ENCODE assay signal across 21 cellular contexts in genomic region chr2:3647831-3648651, GRCh38. TPM values are rescaled to one million over a fixed set of nuclear protein-coding genes. Genes with fewer than 3 reads are reported as not detected.
DNase-seq lines count a peak whose midpoint lies in the region; ATAC-seq and TF ChIP-seq lines count a peak whose summit lies in the region.
"Had no signal": no experiment of that assay in that cellular context is flagged by ENCODE, and none has a peak within 500 bp of the region (broad histone marks: within the 10 kb centered on the region; RNA-seq: fewer than 3 reads in every experiment).

No MANE protein-coding gene starts in this region.

- H3K36me3 Mint-ChIP-seq in chondrocyte (ENCODE audit: low read depth), result no peaks in the 10 kb centered on the region

- no peaks in the 10 kb centered on the region for H3K27me3 ChIP-seq in heart left ventricle
- peaks cover 0 to 28% (median 0%) of the 10 kb centered on the region in 7 donors for H3K27me3 ChIP-seq in spleen (replicated peaks in 1 of 7)
- H3K27me3 ChIP-seq in SK-N-SH (ENCODE audit: insufficient read depth), result no peaks in the 10 kb centered on the region
- H3K27me3 ChIP-seq: SJCRH30 had no signal

- TF ChIP-seq CTCF in heart left ventricle (IDR thresholded peaks at IDR 0.05) (no peak), RWPE1 (conservative IDR thresholded peaks at IDR 0.05; ENCODE audit: low read depth) (no peak), chondrocyte (IDR thresholded peaks at IDR 0.05) (no peak), spleen (IDR thresholded peaks at IDR 0.05 in 8 of 11, conservative IDR thresholded peaks at IDR 0.05 in 3 of 11) (no peak), SK-N-SH (IDR thresholded peaks at IDR 0.05) (no peak)

- no peaks in the 10 kb centered on the region for H3K9me2 ChIP-seq in SK-N-SH

- H3K79me2 ChIP-seq in SK-N-SH (ENCODE audit: insufficient read depth), result no peaks in the 10 kb centered on the region

- CTCF ChIA-PET in RWPE1 (lab: Yijun Ruan, JAX) (no interaction called here), SK-N-SH (lab: Yijun Ruan, JAX) (no interaction called here)

- no peak for ATAC-seq in heart left ventricle
- no peak for ATAC-seq in Right ventricle myocardium superior (ENCODE audit: poor library complexity)

- no peak for TF ChIP-seq RAD21 in SK-N-SH (IDR thresholded peaks at IDR 0.05; ENCODE audit: low read length)

- H3K4me3 ChIP-seq in heart left ventricle (no peak overlapping the region), spleen (no peak overlapping the region), SK-N-SH (ENCODE audit: low read depth in 2 of 2, low read length in 1 of 2) (no peak overlapping the region)
- H3K4me3 ChIP-seq: SJCRH30 had no signal

- no peak overlapping the region for H3K4me3 Mint-ChIP-seq in chondrocyte (ENCODE audit: unreplicated experiment)
- H3K4me3 Mint-ChIP-seq: CD4-positive, alpha-beta memory T cell had no signal

- intact Hi-C loops in heart left ventricle (cut with DNase I) (loop anchor here in 4 of 10 donors (5.0 to 10.0 kb wide), 2 partner anchors 51 to 223 kb away; partner anchors contain the start of gene COLEC11 (in 3 of the 4)), Right ventricle myocardium superior (cut with DNase I) (no loop called here), spleen (cut with DNase I; ENCODE audit: low total_unique reads) (no loop called here)

- H3K9me3 ChIP-seq in heart left ventricle, result no peaks in the 10 kb centered on the region
- H3K9me3 ChIP-seq in spleen, result no peaks in the 10 kb centered on the region
- no peaks in the 10 kb centered on the region for H3K9me3 ChIP-seq in SK-N-SH
- H3K9me3 ChIP-seq: SJCRH30 had no signal

- H3K27ac ChIP-seq in heart left ventricle, result no peak overlapping the region
- H3K27ac ChIP-seq in RWPE1, result peak overlapping the region; percentile 15; the same call in 1 of the 2 replicates
- no peak overlapping the region for H3K27ac ChIP-seq in spleen
- no peak overlapping the region; a peak in 1 of 4 replicates for H3K27ac ChIP-seq in SK-N-SH (ENCODE audit: low read depth in 2 of 2, low read length in 1 of 2)
- H3K27ac ChIP-seq: SJCRH30 had no signal

- H3F3A ChIP-seq in SK-N-SH (replicated peaks; ENCODE audit: insufficient read depth), result no peaks in the 10 kb centered on the region

- 88 to 96% (median 91%) methylated on average over 13 to 14 of the region's 14 CpGs for WGBS in heart left ventricle, 4 donors
- 86 to 95% (median 88%) methylated on average over 10 to 14 of the region's 14 CpGs for WGBS in spleen, 5 donors
- 73% methylated on average over 11 of the region's 14 CpGs for WGBS in SK-N-SH (ENCODE audit: low lambda C conversion rate)

- peaks cover 11% of the 10 kb centered on the region for H3K27me3 Mint-ChIP-seq in chondrocyte (ENCODE audit: low read depth)

- DNase-seq in heart left ventricle (peak in 3 of 5 donors; percentile 1 to 51 (median 20)), Right ventricle myocardium superior (no peak), RWPE1 (ENCODE audit: low spot score) (no peak), chondrocyte (ENCODE audit: low spot score) (peak; percentile 36), spleen (peak; percentile 70), retina (no peak), SK-N-SH (no peak)
- DNase-seq: C1 segment of cervical spinal cord; CD4-positive, alpha-beta memory T cell; COR-L47; DMS79 treated with DMSO at 0.1 percent for 48 hours; Karpas-422; NCI-H1092; NCI-H1417 treated with DMSO at 0.1 percent for 48 hours; NCI-H1694 treated with DMSO at 0.1 percent for 48 hours; NCI-H2081; NCI-H2171 treated with DMSO at 0.1 percent for 48 hours; NCI-H345; NCI-H510A treated with DMSO at 0.1 percent for 48 hours; SJCRH30 had no signal

- no peak overlapping the region for H3K9ac ChIP-seq in SK-N-SH

- no peaks in the 10 kb centered on the region for H4K20me1 ChIP-seq in SK-N-SH (ENCODE audit: insufficient read depth)

- peaks cover 0 to 18% (median 10%) of the 10 kb centered on the region in 12 donors for H3K4me1 ChIP-seq in heart left ventricle
- H3K4me1 ChIP-seq in spleen, result peaks cover 11 to 22% (median 17%) of the 10 kb centered on the region in 6 donors
- H3K4me1 ChIP-seq in SK-N-SH (ENCODE audit: control insufficient read depth in 1 of 2, insufficient read depth in 2 of 2, low read depth in 1 of 2, low read length in 1 of 2), result peaks cover 0 to 20% of the 10 kb centered on the region in 2 experiments; a peak in 2 of 4 replicates

- H3K36me3 ChIP-seq in heart left ventricle (no peaks in the 10 kb centered on the region), spleen (no peaks in the 10 kb centered on the region), SK-N-SH (replicated peaks in 1 of 2; ENCODE audit: control insufficient read depth in 1 of 2, insufficient read depth in 2 of 2, low read length in 1 of 2) (peaks cover 0 to 2% of the 10 kb centered on the region in 2 experiments)
- H3K36me3 ChIP-seq: SJCRH30 had no signal

- TF ChIP-seq POLR2A in heart left ventricle (IDR thresholded peaks at IDR 0.05) (no peak), spleen (IDR thresholded peaks at IDR 0.05) (no peak)

- H3K27ac Mint-ChIP-seq in chondrocyte (ENCODE audit: unreplicated experiment), result no peak overlapping the region
- H3K27ac Mint-ChIP-seq: CD4-positive, alpha-beta memory T cell had no signal

- H3K9me3 Mint-ChIP-seq in chondrocyte (ENCODE audit: low read depth), result no peaks in the 10 kb centered on the region
- H3K9me3 Mint-ChIP-seq: CD4-positive, alpha-beta memory T cell had no signal

- POLR2A ChIA-PET in RWPE1 (lab: Yijun Ruan, JAX; ENCODE audit: low non-redundant PET), result no interaction called here
- POLR2A ChIA-PET in SK-N-SH (lab: Yijun Ruan, JAX), result no interaction called here

- no peak overlapping the region for H3K4me2 ChIP-seq in SK-N-SH

- TF ChIP-seq EP300 in SK-N-SH (IDR thresholded peaks at IDR 0.05; ENCODE audit: borderline replicate concordance in 1 of 2, low read depth in 1 of 2, low read length in 1 of 2), result no peak

- H3K4me1 Mint-ChIP-seq in chondrocyte (ENCODE audit: low read depth), result peaks cover 12% of the 10 kb centered on the region

- H2AFZ ChIP-seq in SK-N-SH (ENCODE audit: low read depth), result no peak overlapping the region

TF ChIP-seq in SK-N-SH, 30 proteins besides CTCF, POLR2A, EP300 and RAD21 (continues in another document):
- TF ChIP-seq MXI1 (IDR thresholded peaks at IDR 0.05; ENCODE audit: low read depth, low read length) (no peak), USF1 (IDR thresholded peaks at IDR 0.05; ENCODE audit: borderline replicate concordance, low read depth) (no peak), POLR2AphosphoS5 (IDR thresholded peaks at IDR 0.05; ENCODE audit: low read depth, low read length) (no peak), FOSL2 (IDR thresholded peaks at IDR 0.05; ENCODE audit: borderline replicate concordance, low read depth) (no peak), YY1 (IDR thresholded peaks at IDR 0.05; ENCODE audit: low read depth) (no peak), CHD2 (IDR thresholded peaks at IDR 0.05; ENCODE audit: low read length, partially characterized antibody) (no peak), NFIC (IDR thresholded peaks at IDR 0.05; ENCODE audit: borderline replicate concordance) (no peak), RCOR1 (IDR thresholded peaks at IDR 0.05; ENCODE audit: low read length) (no peak), FOXM1 (IDR thresholded peaks at IDR 0.05; ENCODE audit: low read depth) (no peak), USF2 (IDR thresholded peaks at IDR 0.05; ENCODE audit: borderline replicate concordance, low read depth, low read length) (no peak), JUND (IDR thresholded peaks at IDR 0.05) (no peak), GABPA (IDR thresholded peaks at IDR 0.05; ENCODE audit: low read depth) (no peak), TAF1 (IDR thresholded peaks at IDR 0.05; ENCODE audit: borderline replicate concordance, low read depth, low read length) (no peak), RFX5 (IDR thresholded peaks at IDR 0.05; ENCODE audit: low read length) (no peak)

RNA-seq across cellular contexts. Expression of gene ALLC, which starts 10.0 kb away (rescaled TPM):
- not detected for total RNA-seq in heart left ventricle
- not detected for polyA plus RNA-seq in heart left ventricle
- not detected for total RNA-seq in Right ventricle myocardium superior
- not detected in 3 replicates for total RNA-seq in chondrocyte
- not detected for total RNA-seq in spleen
- not detected for polyA plus RNA-seq in spleen
- polyA plus RNA-seq in SK-N-SH (2012; rRNA removed), result 0.08 TPM in 1 of 2 replicates, not detected in the other
- 0.05 TPM in 1 of 2 replicates, not detected in the other for polyA plus RNA-seq in SK-N-SH (2012; cell fraction: cytosol; rRNA removed)
- 0.19 and 0.27 TPM in 2 replicates for polyA plus RNA-seq in SK-N-SH (2012; cell fraction: nucleus; rRNA removed)
- total RNA-seq: A673; CD4-positive, alpha-beta memory T cell; SJCRH30 had no signal
- polyA plus RNA-seq: CD4-positive, alpha-beta memory T cell had no signal

RNA-seq across cellular contexts. Expression of gene COLEC11, which starts 53.1 kb away (rescaled TPM):
- total RNA-seq in heart left ventricle (1 to 10 TPM; 2.3 to 9.9 (median 2.9) TPM), Right ventricle myocardium superior (2.9 TPM), chondrocyte (not detected in 3 replicates), spleen (1 to 10 TPM in 6 of 7 donors, under 1 TPM in 1; 0.64 to 8.0 (median 4.7) TPM)
- polyA plus RNA-seq in heart left ventricle (10 to 100 TPM in 1 of 2 donors, 1 to 10 TPM in 1; 8.8 to 12.5 TPM), spleen (1 to 10 TPM; 1.9 to 3.2 (median 2.0) TPM), SK-N-SH (2012; rRNA removed) (8.7 and 15.2 TPM in 2 replicates)
- 11.5 and 22.9 TPM in 2 replicates for polyA plus RNA-seq in SK-N-SH (2012; cell fraction: cytosol; rRNA removed)
- 4.4 and 8.8 TPM in 2 replicates for polyA plus RNA-seq in SK-N-SH (2012; cell fraction: nucleus; rRNA removed)
- total RNA-seq: CD4-positive, alpha-beta memory T cell had no signal

RNA-seq across cellular contexts. Expression of gene DCDC2C, which starts 55.3 kb away (rescaled TPM):
- not detected for total RNA-seq in heart left ventricle
- not detected for polyA plus RNA-seq in heart left ventricle
- not detected for total RNA-seq in Right ventricle myocardium superior
- not detected in 3 replicates for total RNA-seq in chondrocyte
- total RNA-seq in spleen, result not detected
- polyA plus RNA-seq in spleen, result under 1 TPM in 2 of 3 donors, not detected in 1; 0.03 to 0.22 TPM
- not detected in 2 replicates for polyA plus RNA-seq in SK-N-SH (2012; rRNA removed)
- not detected in 2 replicates for polyA plus RNA-seq in SK-N-SH (2012; cell fraction: cytosol; rRNA removed)
- polyA plus RNA-seq in SK-N-SH (2012; cell fraction: nucleus; rRNA removed), result not detected in 2 replicates
- total RNA-seq: CD4-positive, alpha-beta memory T cell; SJCRH30 had no signal
- polyA plus RNA-seq: CD4-positive, alpha-beta memory T cell had no signal

Comparison
In these comparisons a context has a peak if more than half of its experiments do, and no peak if none do; other contexts are left out.
1. DNase-seq: peak in heart left ventricle (3 of 5), chondrocyte (single experiment) and spleen (single experiment); none in Right ventricle myocardium superior (single experiment), RWPE1 (single experiment), retina (single experiment) and SK-N-SH (single experiment).